18 cellular contexts compared by ENCODE assay signal in genomic region chr2:226771067-226771466, GRCh38. TPM values are rescaled to one million over a fixed set of nuclear protein-coding genes. Genes with fewer than 3 reads are reported as not detected.
DNase-seq lines count a peak whose midpoint lies in the region; ATAC-seq and TF ChIP-seq lines count a peak whose summit lies in the region.
"Had no signal": no experiment of that assay in that cellular context is flagged by ENCODE, and none has a peak within 500 bp of the region (broad histone marks: within the 10 kb centered on the region; RNA-seq: fewer than 3 reads in every experiment).

No MANE protein-coding gene starts in this region.

- TF ChIP-seq CTCF in heart left ventricle (IDR thresholded peaks at IDR 0.05), result no peak
- TF ChIP-seq CTCF in neural crest cell (conservative IDR thresholded peaks at IDR 0.05), result no peak
- no peak for TF ChIP-seq CTCF in lower lobe of right lung (IDR thresholded peaks at IDR 0.05)

- no peak for ATAC-seq in stimulated activated naive CD8-positive, alpha-beta T cell treated with anti-CD3 and anti-CD28 coated beads, Interleukin-15, Interleukin-2, amounts not matched to agents 100 U/mL and 50 U/mL, for 24 hours
- ATAC-seq in heart left ventricle (peak; percentile 71 to 87 (median 76)), lower lobe of right lung (no peak)
- ATAC-seq: SK-N-SH treated with all-trans-retinoic acid at 6 μM for 48 hours had no signal

- H3K36me3 ChIP-seq in heart left ventricle (peaks cover 0 to 4% (median 0%) of the 10 kb centered on the region in 9 donors), lower lobe of right lung (no peaks in the 10 kb centered on the region), MG63 (peaks cover 52% of the 10 kb centered on the region)
- H3K36me3 ChIP-seq: Peyer's patch had no signal

- no peak for TF ChIP-seq POLR2A in heart left ventricle (IDR thresholded peaks at IDR 0.05)

- peaks cover 8% of the 10 kb centered on the region for H3K36me3 Mint-ChIP-seq in stimulated activated naive CD8-positive, alpha-beta T cell treated with anti-CD3 and anti-CD28 coated beads, Interleukin-15, Interleukin-2, amounts not matched to agents 100 ng/mL and 50 ng/mL, for 24 hours (ENCODE audit: low read depth)
- H3K36me3 Mint-ChIP-seq in neural crest cell (ENCODE audit: low read depth), result peaks cover 30% of the 10 kb centered on the region

- H3K4me3 ChIP-seq in heart left ventricle, result no peak overlapping the region
- no peak overlapping the region for H3K4me3 ChIP-seq in lower lobe of right lung
- no peak overlapping the region for H3K4me3 ChIP-seq in MG63
- H3K4me3 ChIP-seq: Peyer's patch, tibial artery had no signal

- H3K4me1 ChIP-seq in heart left ventricle (peaks cover 0 to 69% (median 40%) of the 10 kb centered on the region in 12 donors), lower lobe of right lung (peaks cover 30% of the 10 kb centered on the region)

- no peak overlapping the region for H3K4me3 Mint-ChIP-seq in stimulated activated naive CD8-positive, alpha-beta T cell treated with anti-CD3 and anti-CD28 coated beads, Interleukin-15, Interleukin-2, amounts not matched to agents 100 ng/mL and 50 ng/mL, for 24 hours
- no peak overlapping the region for H3K4me3 Mint-ChIP-seq in neural crest cell
- H3K4me3 Mint-ChIP-seq: CD4-positive, alpha-beta T cell had no signal

- peak overlapping the region; percentile 47 for H3K27ac Mint-ChIP-seq in stimulated activated naive CD8-positive, alpha-beta T cell treated with anti-CD3 and anti-CD28 coated beads, Interleukin-15, Interleukin-2, amounts not matched to agents 100 ng/mL and 50 ng/mL, for 24 hours
- peak overlapping the region; percentile 45 for H3K27ac Mint-ChIP-seq in neural crest cell (ENCODE audit: unreplicated experiment)
- H3K27ac Mint-ChIP-seq: CD4-positive, alpha-beta T cell had no signal

- H3K27ac ChIP-seq in heart left ventricle (peak overlapping the region; percentile 2 to 84 (median 72)), lower lobe of right lung (no peak overlapping the region)
- H3K27ac ChIP-seq: Peyer's patch, tibial artery had no signal

- 39 to 51% (median 45%) methylated on average over 6 of the region's 6 CpGs for WGBS in heart left ventricle, 4 donors

- peaks cover 43% of the 10 kb centered on the region for H3K4me1 Mint-ChIP-seq in stimulated activated naive CD8-positive, alpha-beta T cell treated with anti-CD3 and anti-CD28 coated beads, Interleukin-15, Interleukin-2, amounts not matched to agents 100 ng/mL and 50 ng/mL, for 24 hours (ENCODE audit: low read depth)
- peaks cover 30% of the 10 kb centered on the region for H3K4me1 Mint-ChIP-seq in neural crest cell

- H3K27me3 Mint-ChIP-seq in stimulated activated naive CD8-positive, alpha-beta T cell treated with anti-CD3 and anti-CD28 coated beads, Interleukin-15, Interleukin-2, amounts not matched to agents 100 ng/mL and 50 ng/mL, for 24 hours, result no peaks in the 10 kb centered on the region
- H3K27me3 Mint-ChIP-seq in neural crest cell (ENCODE audit: low read depth), result no peaks in the 10 kb centered on the region
- H3K27me3 Mint-ChIP-seq: CD4-positive, alpha-beta T cell; naive B cell had no signal

- no peaks in the 10 kb centered on the region for H3K27me3 ChIP-seq in heart left ventricle
- no peaks in the 10 kb centered on the region for H3K27me3 ChIP-seq in lower lobe of right lung (ENCODE audit: low read depth)
- no peaks in the 10 kb centered on the region for H3K27me3 ChIP-seq in MG63
- H3K27me3 ChIP-seq: Peyer's patch, tibial artery had no signal

- peaks cover 0 to 15% (median 6%) of the 10 kb centered on the region in 12 donors for H3K9me3 ChIP-seq in heart left ventricle
- peaks cover 8% of the 10 kb centered on the region for H3K9me3 ChIP-seq in lower lobe of right lung
- peaks cover 10% of the 10 kb centered on the region for H3K9me3 ChIP-seq in MG63
- H3K9me3 ChIP-seq: Peyer's patch, tibial artery had no signal

- peaks cover 12% of the 10 kb centered on the region for H3K9me3 Mint-ChIP-seq in stimulated activated naive CD8-positive, alpha-beta T cell treated with anti-CD3 and anti-CD28 coated beads, Interleukin-15, Interleukin-2, amounts not matched to agents 100 ng/mL and 50 ng/mL, for 24 hours
- peaks cover 11% of the 10 kb centered on the region for H3K9me3 Mint-ChIP-seq in neural crest cell

- intact Hi-C loops in heart left ventricle (cut with DNase I), result loop anchor here in 1 of 10 donors (2.0 kb wide), 1 partner anchor 16 kb away; no protein-coding TSS in a partner anchor
- intact Hi-C loops in lower lobe of right lung (cut with DNase I), result no loop called here

- DNase-seq in stimulated activated naive CD8-positive, alpha-beta T cell treated with anti-CD3 and anti-CD28 coated beads, Interleukin-15, Interleukin-2, amounts not matched to agents 100 U/mL and 50 U/mL, for 24 hours, result no peak
- peak in 3 of 5 donors; percentile 38 to 68 (median 58) for DNase-seq in heart left ventricle
- DNase-seq in neural crest cell (ENCODE audit: low read depth, low spot score), result no peak
- no peak for DNase-seq in KG1 (lab: John Stamatoyannopoulos, UW)
- no peak for DNase-seq in lower lobe of right lung
- no peak for DNase-seq in MG63
- no peak for DNase-seq in NCI-H524 treated with DMSO at 0.1 percent for 48 hours (lab: John Stamatoyannopoulos, UW)
- DNase-seq: activated CD4-positive, alpha-beta T cell treated with anti-CD3 and anti-CD28 coated beads for 4 hours; activated gamma-delta T cell; CD4-positive, alpha-beta T cell; DMS79; naive B cell; NCI-H1417 treated with DMSO at 0.1 percent for 48 hours; NCI-H82; Peyer's patch; tibial artery had no signal

RNA-seq across cellular contexts. Expression of gene IRS1, which starts 28.6 kb away (rescaled TPM):
- total RNA-seq in heart left ventricle, result 10 to 100 TPM; 13.4 to 45.8 (median 16.8) TPM
- polyA plus RNA-seq in heart left ventricle, result 1 to 10 TPM; 5.0 to 6.5 TPM
- 14.8 and 15.1 TPM in 2 replicates for total RNA-seq in neural crest cell
- total RNA-seq in lower lobe of right lung, result 11.3 TPM
- total RNA-seq in MG63 (2014; rRNA removed; shearing (Covaris generic); ENCODE audit: low replicate concordance), result 5.1 and 5.6 TPM in 2 replicates

Comparison
In these comparisons a context has a peak if more than half of its experiments do, and no peak if none do; other contexts are left out.
1. ATAC-seq: peak in heart left ventricle (4 of 4); none in stimulated activated naive CD8-positive, alpha-beta T cell treated with anti-CD3 and anti-CD28 coated beads, Interleukin-15, Interleukin-2, amounts not matched to agents 100 U/mL and 50 U/mL, for 24 hours (single experiment) and lower lobe of right lung (0 of 2).
2. DNase-seq: peak in heart left ventricle (3 of 5); none in stimulated activated naive CD8-positive, alpha-beta T cell treated with anti-CD3 and anti-CD28 coated beads, Interleukin-15, Interleukin-2, amounts not matched to agents 100 U/mL and 50 U/mL, for 24 hours (single experiment), neural crest cell (single experiment), KG1 (single experiment), lower lobe of right lung (single experiment), MG63 (single experiment) and NCI-H524 treated with DMSO at 0.1 percent for 48 hours (single experiment).